ENCODE assay signal across 1 cellular context in genomic region chr16:55036371-55036821, GRCh38.
TF ChIP-seq lines count a peak whose summit lies in the region.

No MANE protein-coding gene starts in this region.

TF ChIP-seq in H1, 55 proteins besides CTCF, POLR2A, EP300 and RAD21:
- no peak for TF ChIP-seq POU5F1 (IDR thresholded peaks at IDR 0.05; ENCODE audit: low read depth, low read length)
- TF ChIP-seq CREB1 (IDR thresholded peaks at IDR 0.05) = no peak
- no peak for TF ChIP-seq RNF2 (IDR thresholded peaks at IDR 0.05; ENCODE audit: borderline replicate concordance, low read depth, low read length, missing control alignments, poor library complexity, severe bottlenecking)
- no peak for TF ChIP-seq SP4 (IDR thresholded peaks at IDR 0.05; ENCODE audit: low read length)
- no peak for TF ChIP-seq PHF8 (conservative IDR thresholded peaks at IDR 0.05; ENCODE audit: low read depth, low read length)
- no peak for TF ChIP-seq TEAD4 (IDR thresholded peaks at IDR 0.05; ENCODE audit: low read depth, low read length)
- no peak for TF ChIP-seq SUZ12 (IDR thresholded peaks at IDR 0.05; ENCODE audit: low read length)
- no peak for TF ChIP-seq MAFK (IDR thresholded peaks at IDR 0.05; ENCODE audit: low read depth, low read length)
- no peak for TF ChIP-seq RFX5 (IDR thresholded peaks at IDR 0.05; ENCODE audit: borderline replicate concordance, low read depth, low read length)
- no peak for TF ChIP-seq MAX (IDR thresholded peaks at IDR 0.05)
- TF ChIP-seq KDM5A (IDR thresholded peaks at IDR 0.05; ENCODE audit: low read length) = no peak
- TF ChIP-seq CBX8 (IDR thresholded peaks at IDR 0.05; ENCODE audit: borderline replicate concordance, low read depth, low read length) = no peak
